Comparison of ENCODE assay signal across 16 cellular contexts in genomic region chr2:95267458-95268207, GRCh38. TPM values are rescaled to one million over a fixed set of nuclear protein-coding genes. Genes with fewer than 3 reads are reported as not detected.
DNase-seq lines count a peak whose midpoint lies in the region; FAIRE-seq and TF ChIP-seq lines count a peak whose summit lies in the region.
"Had no signal": no experiment of that assay in that cellular context is flagged by ENCODE, and none has a peak within 500 bp of the region (broad histone marks: within the 10 kb centered on the region; RNA-seq: fewer than 3 reads in every experiment).

No MANE protein-coding gene starts in this region.

- H3K9me3 Mint-ChIP-seq in activated naive CD4-positive, alpha-beta T cell treated with anti-CD3 and anti-CD28 coated beads, Interleukin-2, amount 10 ng/mL, durations not matched to agents 7 days and 5 days = no peaks in the 10 kb centered on the region
- no peaks in the 10 kb centered on the region for H3K9me3 Mint-ChIP-seq in type B pancreatic cell
- H3K9me3 Mint-ChIP-seq: activated naive CD4-positive, alpha-beta T cell treated with anti-CD3 and anti-CD28 coated beads, Interleukin-2, amount 50 U/mL, for 24 hours; GM23338 had no signal

- H3K4me3 Mint-ChIP-seq in activated naive CD4-positive, alpha-beta T cell treated with anti-CD3 and anti-CD28 coated beads, Interleukin-2, amount 10 ng/mL, durations not matched to agents 7 days and 5 days = no peak overlapping the region
- H3K4me3 Mint-ChIP-seq in type B pancreatic cell = no peak overlapping the region
- H3K4me3 Mint-ChIP-seq: activated naive CD4-positive, alpha-beta T cell treated with anti-CD3 and anti-CD28 coated beads, Interleukin-2, amount 50 U/mL, for 24 hours; GM23338 had no signal

- H3K27me3 Mint-ChIP-seq in activated naive CD4-positive, alpha-beta T cell treated with anti-CD3 and anti-CD28 coated beads, Interleukin-2, amount 10 ng/mL, durations not matched to agents 7 days and 5 days = peaks cover 6% of the 10 kb centered on the region
- no peaks in the 10 kb centered on the region for H3K27me3 Mint-ChIP-seq in type B pancreatic cell
- H3K27me3 Mint-ChIP-seq: activated naive CD4-positive, alpha-beta T cell treated with anti-CD3 and anti-CD28 coated beads, Interleukin-2, amount 50 U/mL, for 24 hours had no signal

- CTCF ChIA-PET in activated naive CD4-positive, alpha-beta T cell treated with anti-CD3 and anti-CD28 coated beads, Interleukin-2, amount 10 ng/mL, durations not matched to agents 7 days and 5 days (lab: Charles Lee) = no interaction called here

- H3K27ac Mint-ChIP-seq in activated naive CD4-positive, alpha-beta T cell treated with anti-CD3 and anti-CD28 coated beads, Interleukin-2, amount 10 ng/mL, durations not matched to agents 7 days and 5 days = no peak overlapping the region
- H3K27ac Mint-ChIP-seq in type B pancreatic cell = no peak overlapping the region
- H3K27ac Mint-ChIP-seq: activated naive CD4-positive, alpha-beta T cell treated with anti-CD3 and anti-CD28 coated beads, Interleukin-2, amount 50 U/mL, for 24 hours; GM23338 had no signal

- H3K4me3 ChIP-seq in choroid plexus epithelial cell (ENCODE audit: low read depth, low read length) (no peak overlapping the region), lower leg skin (ENCODE audit: low read depth, poor library complexity, severe bottlenecking) (no peak overlapping the region)
- H3K4me3 ChIP-seq: GM23338 had no signal

- FAIRE-seq in HTR-8/SVneo (lab: Jason Lieb, UNC) = no peak
- FAIRE-seq: TTC549 had no signal

- TF ChIP-seq POLR2A in lower leg skin (IDR thresholded peaks at IDR 0.05) = no peak

- H3K4me1 Mint-ChIP-seq in activated naive CD4-positive, alpha-beta T cell treated with anti-CD3 and anti-CD28 coated beads, Interleukin-2, amount 10 ng/mL, durations not matched to agents 7 days and 5 days = no peaks in the 10 kb centered on the region
- no peaks in the 10 kb centered on the region for H3K4me1 Mint-ChIP-seq in type B pancreatic cell (ENCODE audit: unreplicated experiment)
- H3K4me1 Mint-ChIP-seq: activated naive CD4-positive, alpha-beta T cell treated with anti-CD3 and anti-CD28 coated beads, Interleukin-2, amount 50 U/mL, for 24 hours had no signal

- intact Hi-C loops in lower leg skin (cut with DNase I; ENCODE audit: low total_unique reads) = no loop called here

- WGBS in lower leg skin, 2 donors = 86 to 87% methylated on average over 11 of the region's 11 CpGs

- no peaks in the 10 kb centered on the region for H3K36me3 Mint-ChIP-seq in activated naive CD4-positive, alpha-beta T cell treated with anti-CD3 and anti-CD28 coated beads, Interleukin-2, amount 10 ng/mL, durations not matched to agents 7 days and 5 days
- H3K36me3 Mint-ChIP-seq in type B pancreatic cell = no peaks in the 10 kb centered on the region
- H3K36me3 Mint-ChIP-seq: activated naive CD4-positive, alpha-beta T cell treated with anti-CD3 and anti-CD28 coated beads, Interleukin-2, amount 50 U/mL, for 24 hours had no signal

- peak; percentile 5 for DNase-seq in activated naive CD4-positive, alpha-beta T cell treated with anti-CD3 and anti-CD28 coated beads, Interleukin-2, amount 10 ng/mL, durations not matched to agents 7 days and 5 days
- no peak for DNase-seq in activated naive CD4-positive, alpha-beta T cell treated with Interleukin-2 at 50 U/mL for 16 hours
- DNase-seq in choroid plexus epithelial cell (ENCODE audit: low read depth) (peak; percentile 5), lower leg skin (ENCODE audit: low spot score in 2 of 2) (peak; percentile 8 to 63), type B pancreatic cell (ENCODE audit: extremely low spot score, unreplicated experiment) (peak; percentile 50), HTR-8/SVneo (ENCODE audit: insufficient read length, low spot score) (no peak), NCI-H128 (lab: John Stamatoyannopoulos, UW; ENCODE audit: unreplicated experiment) (no peak)
- DNase-seq in stimulated activated naive CD4-positive, alpha-beta T cell (lab: John Stamatoyannopoulos, UW) = no peak
- DNase-seq: left ventricle myocardium superior, NCI-H2029 treated with DMSO at 0.1 percent for 48 hours, NCI-H748 treated with DMSO at 0.1 percent for 48 hours, SIG-M5 had no signal

- TF ChIP-seq CTCF in choroid plexus epithelial cell (conservative IDR thresholded peaks at IDR 0.05; ENCODE audit: low read depth, low read length) (no peak), lower leg skin (IDR thresholded peaks at IDR 0.05) (no peak), type B pancreatic cell (conservative IDR thresholded peaks at IDR 0.05) (no peak)

RNA-seq across cellular contexts. Expression of gene PROM2, which starts 6.6 kb away (rescaled TPM):
- total RNA-seq in lower leg skin (100 to 1,000 TPM in 2 of 4 donors, 10 to 100 TPM in 2; 87.0 to 272 (median 98.0) TPM), type B pancreatic cell (ENCODE audit: low replicate concordance) (18.5 and 31.5 TPM in 2 replicates)

RNA-seq across cellular contexts. Expression of gene KCNIP3, which starts 29.5 kb away (rescaled TPM):
- total RNA-seq in lower leg skin (10 to 100 TPM in 2 of 4 donors, 1 to 10 TPM in 2; 5.2 to 20.4 (median 11.4) TPM), type B pancreatic cell (ENCODE audit: low replicate concordance) (5.1 and 5.3 TPM in 2 replicates)
- total RNA-seq: activated CD8-positive, alpha-beta memory T cell treated with anti-CD3 and anti-CD28 coated beads for 36 hours had no signal

Comparison
In these comparisons a context has a peak if more than half of its experiments do, and no peak if none do; other contexts are left out.
1. DNase-seq: peak in activated naive CD4-positive, alpha-beta T cell treated with anti-CD3 and anti-CD28 coated beads, Interleukin-2, amount 10 ng/mL, durations not matched to agents 7 days and 5 days (single experiment), choroid plexus epithelial cell (single experiment), lower leg skin (2 of 2) and type B pancreatic cell (single experiment); none in activated naive CD4-positive, alpha-beta T cell treated with Interleukin-2 at 50 U/mL for 16 hours (single experiment), HTR-8/SVneo (single experiment), stimulated activated naive CD4-positive, alpha-beta T cell (0 of 6) and NCI-H128 (single experiment).